Comparison of ENCODE assay signal across 11 cellular contexts in genomic region chr5:101424530-101425175, GRCh38.
DNase-seq lines count a peak whose midpoint lies in the region; ATAC-seq and TF ChIP-seq lines count a peak whose summit lies in the region.
"Had no signal": no experiment of that assay in that cellular context is flagged by ENCODE, and none has a peak within 500 bp of the region (broad histone marks: within the 10 kb centered on the region; RNA-seq: fewer than 3 reads in every experiment).

No MANE protein-coding gene starts in this region.

- H3K27ac ChIP-seq in foreskin keratinocyte (peak overlapping the region; percentile 36), thoracic aorta (peak overlapping the region in 1 of 2 donors; percentile 60)

- no peaks in the 10 kb centered on the region for H3K36me3 Mint-ChIP-seq in nephron progenitor cell (ENCODE audit: low read depth)
- H3K36me3 Mint-ChIP-seq: activated CD4-positive, alpha-beta memory T cell treated with anti-CD3 and anti-CD28 coated beads for 36 hours; activated naive CD4-positive, alpha-beta T cell treated with anti-CD3 and anti-CD28 coated beads, Interleukin-2, amount 50 U/mL, for 24 hours had no signal

- no peak overlapping the region for H3K4me3 ChIP-seq in thoracic aorta

- TF ChIP-seq CTCF in foreskin keratinocyte (conservative IDR thresholded peaks at IDR 0.05) (no peak), thoracic aorta (IDR thresholded peaks at IDR 0.05) (no peak), nephron progenitor cell (IDR thresholded peaks at IDR 0.05) (no peak)

- no peaks in the 10 kb centered on the region for H3K36me3 ChIP-seq in thoracic aorta

- H3K27me3 Mint-ChIP-seq in nephron progenitor cell (ENCODE audit: low read depth, poor library complexity): peaks cover 2% of the 10 kb centered on the region
- H3K27me3 Mint-ChIP-seq: activated CD4-positive, alpha-beta memory T cell treated with anti-CD3 and anti-CD28 coated beads for 36 hours; activated naive CD4-positive, alpha-beta T cell treated with anti-CD3 and anti-CD28 coated beads, Interleukin-2, amount 50 U/mL, for 24 hours had no signal

- H3K4me1 ChIP-seq in foreskin keratinocyte: peaks cover 15% of the 10 kb centered on the region
- H3K4me1 ChIP-seq in thoracic aorta (ENCODE audit: control insufficient read depth in 1 of 2, low read depth in 2 of 2): peaks cover 13 to 18% of the 10 kb centered on the region in 2 donors

- H3K27ac Mint-ChIP-seq in nephron progenitor cell: no peak overlapping the region
- H3K27ac Mint-ChIP-seq: activated CD4-positive, alpha-beta memory T cell treated with anti-CD3 and anti-CD28 coated beads for 36 hours; activated naive CD4-positive, alpha-beta T cell treated with anti-CD3 and anti-CD28 coated beads, Interleukin-2, amount 50 U/mL, for 24 hours; nephron had no signal

- ATAC-seq in foreskin keratinocyte (peak; percentile 98), thoracic aorta (ENCODE audit: insufficient number of reproducible peaks, low FRiP score, low read depth) (peak; percentile 75)

- no peaks in the 10 kb centered on the region for H3K4me1 Mint-ChIP-seq in nephron progenitor cell
- H3K4me1 Mint-ChIP-seq: activated naive CD4-positive, alpha-beta T cell treated with anti-CD3 and anti-CD28 coated beads, Interleukin-2, amount 50 U/mL, for 24 hours; nephron had no signal

- H3K27me3 ChIP-seq in foreskin keratinocyte: no peaks in the 10 kb centered on the region
- H3K27me3 ChIP-seq in thoracic aorta (replicated peaks; ENCODE audit: insufficient read depth): no peaks in the 10 kb centered on the region

- no peaks in the 10 kb centered on the region for H3K9me3 Mint-ChIP-seq in nephron progenitor cell
- H3K9me3 Mint-ChIP-seq: activated CD4-positive, alpha-beta memory T cell treated with anti-CD3 and anti-CD28 coated beads for 36 hours; nephron had no signal

- DNase-seq in GM04503 (ENCODE audit: low read depth) (peak; percentile 23), RKO (ENCODE audit: low spot score) (peak; percentile 74), foreskin keratinocyte (peak; percentile 62 to 80), thoracic aorta (ENCODE audit: low spot score) (no peak), cerebellar cortex (ENCODE audit: low spot score) (no peak), nephron progenitor cell (no peak), NCI-H446 treated with DMSO at 0.1 percent for 48 hours (lab: John Stamatoyannopoulos, UW) (no peak)
- DNase-seq: activated CD4-positive, alpha-beta memory T cell treated with anti-CD3 and anti-CD28 coated beads for 36 hours; NCI-H2081 had no signal

- no peak overlapping the region for H3K4me3 Mint-ChIP-seq in nephron progenitor cell
- H3K4me3 Mint-ChIP-seq: activated CD4-positive, alpha-beta memory T cell treated with anti-CD3 and anti-CD28 coated beads for 36 hours; activated naive CD4-positive, alpha-beta T cell treated with anti-CD3 and anti-CD28 coated beads, Interleukin-2, amount 50 U/mL, for 24 hours; nephron had no signal

- no peaks in the 10 kb centered on the region for H3K9me3 ChIP-seq in thoracic aorta

Comparison
In these comparisons a context has a peak if more than half of its experiments do, and no peak if none do; other contexts are left out.
1. DNase-seq: peak in GM04503 (single experiment), RKO (single experiment) and foreskin keratinocyte (2 of 2); none in thoracic aorta (single experiment), cerebellar cortex (single experiment), nephron progenitor cell (single experiment) and NCI-H446 treated with DMSO at 0.1 percent for 48 hours (single experiment).